9 cellular contexts compared by ENCODE assay signal in the genomic region with DNA sequence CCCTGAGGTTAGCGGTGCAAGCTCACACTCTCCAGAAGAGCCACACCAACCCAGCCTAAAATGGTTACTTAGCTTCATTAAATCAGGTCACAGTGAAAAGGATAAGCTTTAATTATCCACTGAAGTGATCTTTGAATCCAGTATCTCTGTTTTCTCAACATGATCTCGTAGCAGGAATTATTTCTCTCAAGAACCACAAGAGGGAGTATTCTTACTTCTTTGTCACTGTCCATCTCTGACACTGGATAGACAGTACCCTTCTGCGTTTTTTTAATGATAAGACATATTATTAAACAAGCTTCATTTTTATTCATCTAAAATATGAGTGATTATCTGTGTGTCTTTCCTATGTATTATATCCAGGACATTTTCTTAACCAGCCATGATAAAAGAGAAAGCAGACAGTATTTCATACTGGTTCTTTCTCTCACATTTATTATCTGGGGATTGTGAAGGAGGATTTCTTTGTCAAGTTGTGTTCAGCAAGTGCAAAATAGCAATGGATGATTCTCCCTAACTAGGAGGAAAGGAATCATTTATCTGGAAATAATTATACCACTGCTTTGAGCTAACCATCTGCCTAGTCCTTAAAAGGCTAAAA.
A peak's percentile ranks its signal among the peaks of the same experiment; 100 is the strongest.
DNase-seq lines count a peak whose midpoint lies in the region; ATAC-seq and TF ChIP-seq lines count a peak whose summit lies in the region.
"Had no signal": no experiment of that assay in that cellular context is flagged by ENCODE, and none has a peak within 500 bp of the region (broad histone marks: within the 10 kb centered on the region; RNA-seq: fewer than 3 reads in every experiment).

No MANE protein-coding gene starts in this region.

- H2BK20ac ChIP-seq in IMR-90 (ENCODE audit: low read depth, low read length): no peak overlapping the region

- in situ Hi-C loops in IMR-90 (cut with MboI; ENCODE audit: low sequenced_read_pairs) (loop anchor here (5.0 kb wide), 1 partner anchor 160 kb away; no protein-coding TSS in a partner anchor), Panc1 (cut with HindIII; ENCODE audit: low pct_unique_long_range_greater_than_20kb, low sequenced_read_pairs) (no loop called here)

- H2AK9ac ChIP-seq in IMR-90 (replicated peaks; ENCODE audit: low read depth, low read length, poor library complexity): no peak overlapping the region

- no peak overlapping the region for H2AFZ ChIP-seq in IMR-90 (replicated peaks; ENCODE audit: low read length, poor library complexity)

- no peak overlapping the region for H4K8ac ChIP-seq in IMR-90 (ENCODE audit: low read depth in 2 of 2, low read length in 2 of 2)

- WGBS in IMR-90 (ENCODE audit: extremely low coverage in 2 of 2, insufficient read length in 1 of 2), 2 experiments: no CpG with 5 or more reads among the region's 3 CpGs
- WGBS in endodermal cell (ENCODE audit: insufficient coverage in 1 of 2, insufficient read length in 1 of 2), 2 experiments: 43 to 53% methylated on average over 2 of the region's 3 CpGs

- no peak overlapping the region for H3K4ac ChIP-seq in IMR-90 (ENCODE audit: low read depth, low read length)

- H4K5ac ChIP-seq in IMR-90 (ENCODE audit: low read depth, low read length): no peak overlapping the region

- no peaks in the 10 kb centered on the region for H3K79me1 ChIP-seq in IMR-90 (ENCODE audit: low read depth in 1 of 2, low read length in 2 of 2)

- peak; percentile 74 for ATAC-seq in GM19372 (IDR thresholded peaks at IDR 0.05; ENCODE audit: low read depth, unreplicated experiment)
- peak; percentile 83 for ATAC-seq in IMR-90 (ENCODE audit: low read depth)
- ATAC-seq in Panc1: peak; percentile 83

- H3K4me1 ChIP-seq in IMR-90 (ENCODE audit: control insufficient read depth, insufficient read depth, low read length): no peaks in the 10 kb centered on the region
- H3K4me1 ChIP-seq in Panc1 (ENCODE audit: control insufficient read depth, insufficient read depth, low read length): no peaks in the 10 kb centered on the region
- H3K4me1 ChIP-seq in endodermal cell (ENCODE audit: control insufficient read depth, insufficient read depth, low read length): no peaks in the 10 kb centered on the region

- TF ChIP-seq RAD21 in IMR-90 (IDR thresholded peaks at IDR 0.05; ENCODE audit: low read length): peak; percentile 84

- H2BK120ac ChIP-seq in IMR-90 (ENCODE audit: low read depth, low read length): no peak overlapping the region

- CTCF ChIA-PET in IMR-90 (lab: Yijun Ruan, JAX) (interaction anchor here (0.6 to 3.8 kb wide), 22 partner anchors 9 to 854 kb away, joined by 3 to 56 read pairs (median 4); no protein-coding TSS in a partner anchor), Panc1 (lab: Charles Lee) (interaction anchor here (0.6 to 2.1 kb wide), 5 partner anchors 9 to 208 kb away, joined by 3 to 10 read pairs (median 4); no protein-coding TSS in a partner anchor)
- CTCF ChIA-PET in activated CD4-positive, alpha-beta memory T cell treated with anti-CD3 and anti-CD28 coated beads for 36 hours (lab: Charles Lee): interaction anchor here (0.5 to 3.9 kb wide), 37 partner anchors 9 to 585 kb away, joined by 3 to 59 read pairs (median 4); no protein-coding TSS in a partner anchor

- H2AK5ac ChIP-seq in IMR-90 (ENCODE audit: low read depth, low read length): no peak overlapping the region

- TF ChIP-seq CTCF in IMR-90 (conservative IDR thresholded peaks at IDR 0.05; ENCODE audit: low read depth, low read length) (peak; percentile 78), Panc1 (IDR thresholded peaks at IDR 0.05) (peak; percentile 75), endodermal cell (conservative IDR thresholded peaks at IDR 0.05) (peak; percentile 85)

- no peak overlapping the region for H3K18ac ChIP-seq in IMR-90 (ENCODE audit: low read depth, low read length)

- no peaks in the 10 kb centered on the region for H3K36me3 Mint-ChIP-seq in endodermal cell (ENCODE audit: low read depth)
- H3K36me3 Mint-ChIP-seq in activated CD4-positive, alpha-beta memory T cell treated with anti-CD3 and anti-CD28 coated beads for 36 hours: no peaks in the 10 kb centered on the region
- H3K36me3 Mint-ChIP-seq: naive thymus-derived CD8-positive, alpha-beta T cell had no signal

- POLR2A ChIA-PET in IMR-90 (lab: Charles Lee; ENCODE audit: unreplicated experiment): no interaction called here
- POLR2A ChIA-PET in Panc1 (lab: Charles Lee): interaction anchor here (0.7 kb wide), 1 partner anchor 561 kb away, joined by 11 read pairs; no protein-coding TSS in a partner anchor
- POLR2A ChIA-PET in activated CD4-positive, alpha-beta memory T cell treated with anti-CD3 and anti-CD28 coated beads for 36 hours (lab: Charles Lee): no interaction called here

- H3K9me3 ChIP-seq in IMR-90 (ENCODE audit: control insufficient read depth, insufficient read depth, low read length): no peaks in the 10 kb centered on the region
- H3K9me3 ChIP-seq in Panc1 (ENCODE audit: control insufficient read depth, insufficient read depth, low read depth, low read length): no peaks in the 10 kb centered on the region
- peaks cover 8% of the 10 kb centered on the region for H3K9me3 ChIP-seq in endodermal cell (ENCODE audit: control insufficient read depth, low read length)

- no peak for TF ChIP-seq POLR2A in IMR-90 (IDR thresholded peaks at IDR 0.05; ENCODE audit: low read depth, low read length)

- no peak overlapping the region for H2BK5ac ChIP-seq in IMR-90 (ENCODE audit: low read depth, low read length, poor library complexity, severe bottlenecking)

- no peak overlapping the region for H3K4me2 ChIP-seq in IMR-90 (ENCODE audit: low read depth, low read length)

- H3K27ac Mint-ChIP-seq in endodermal cell: no peak overlapping the region
- no peak overlapping the region for H3K27ac Mint-ChIP-seq in activated CD4-positive, alpha-beta memory T cell treated with anti-CD3 and anti-CD28 coated beads for 36 hours
- H3K27ac Mint-ChIP-seq: naive thymus-derived CD8-positive, alpha-beta T cell had no signal

- intact Hi-C loops in IMR-90 (cut with micrococcal nuclease) (loop anchor here (1.0 to 2.0 kb wide), 3 partner anchors 149 to 251 kb away; partner anchors contain the start of gene BBX), Panc1 (cut with micrococcal nuclease; ENCODE audit: unreplicated experiment) (loop anchor here (2.0 to 5.0 kb wide), 3 partner anchors 149 to 275 kb away; no protein-coding TSS in a partner anchor)
- intact Hi-C loops in activated CD4-positive, alpha-beta memory T cell treated with anti-CD3 and anti-CD28 coated beads for 36 hours (cut with micrococcal nuclease): loop anchor here (1.0 to 2.0 kb wide), 3 partner anchors 36 to 159 kb away; no protein-coding TSS in a partner anchor

- H2BK15ac ChIP-seq in IMR-90 (ENCODE audit: low read depth, low read length): no peak overlapping the region

- no peaks in the 10 kb centered on the region for H3K27me3 Mint-ChIP-seq in endodermal cell (ENCODE audit: insufficient read depth)
- peaks cover 18% of the 10 kb centered on the region for H3K27me3 Mint-ChIP-seq in activated CD4-positive, alpha-beta memory T cell treated with anti-CD3 and anti-CD28 coated beads for 36 hours

- H4K20me1 ChIP-seq in IMR-90 (ENCODE audit: insufficient read depth, low read length): no peaks in the 10 kb centered on the region

- no peak overlapping the region for H3K14ac ChIP-seq in IMR-90 (replicated peaks; ENCODE audit: low read depth, low read length)

- no peak overlapping the region for H3K56ac ChIP-seq in IMR-90 (ENCODE audit: extremely low read depth, insufficient read depth, low read length)

- H3K9me1 ChIP-seq in IMR-90 (ENCODE audit: insufficient read depth, low read length): no peaks in the 10 kb centered on the region; the same call in 1 of the 2 replicates

- H3K27me3 ChIP-seq in IMR-90 (ENCODE audit: control insufficient read depth, insufficient read depth, low read length) (no peaks in the 10 kb centered on the region), Panc1 (ENCODE audit: control insufficient read depth, insufficient read depth, low read length) (no peaks in the 10 kb centered on the region; the same call in 1 of the 2 replicates), endodermal cell (ENCODE audit: control insufficient read depth, insufficient read depth, low read length, poor library complexity, severe bottlenecking) (no peaks in the 10 kb centered on the region)

- no peak overlapping the region for H3K23ac ChIP-seq in IMR-90 (ENCODE audit: low read depth, low read length)

- H4K91ac ChIP-seq in IMR-90 (ENCODE audit: insufficient read depth, low read depth, low read length): no peak overlapping the region

- H3K4me3 Mint-ChIP-seq in endodermal cell: no peak overlapping the region
- H3K4me3 Mint-ChIP-seq in activated CD4-positive, alpha-beta memory T cell treated with anti-CD3 and anti-CD28 coated beads for 36 hours: no peak overlapping the region
- H3K4me3 Mint-ChIP-seq: naive thymus-derived CD8-positive, alpha-beta T cell had no signal

- no peak overlapping the region for H3K9ac ChIP-seq in IMR-90 (ENCODE audit: low read depth, low read length)
- H3K9ac ChIP-seq in endodermal cell (ENCODE audit: extremely low read depth, low read length, poor library complexity, severe bottlenecking): no peak overlapping the region

- H3K9me3 Mint-ChIP-seq in endodermal cell: no peaks in the 10 kb centered on the region
- no peaks in the 10 kb centered on the region for H3K9me3 Mint-ChIP-seq in activated CD4-positive, alpha-beta memory T cell treated with anti-CD3 and anti-CD28 coated beads for 36 hours
- H3K9me3 Mint-ChIP-seq: naive thymus-derived CD8-positive, alpha-beta T cell had no signal

- no peak overlapping the region for H3K27ac ChIP-seq in IMR-90 (ENCODE audit: insufficient read depth, low read length)
- no peak overlapping the region for H3K27ac ChIP-seq in Panc1 (ENCODE audit: low read length)
- H3K27ac ChIP-seq in endodermal cell (ENCODE audit: low read depth, low read length): no peak overlapping the region

- peaks cover 11% of the 10 kb centered on the region for H3K4me1 Mint-ChIP-seq in endodermal cell
- no peaks in the 10 kb centered on the region for H3K4me1 Mint-ChIP-seq in activated CD4-positive, alpha-beta memory T cell treated with anti-CD3 and anti-CD28 coated beads for 36 hours (ENCODE audit: low read depth)
- H3K4me1 Mint-ChIP-seq: naive thymus-derived CD8-positive, alpha-beta T cell had no signal

- dilution Hi-C loops in IMR-90 (cut with HindIII; ENCODE audit: low sequenced_read_pairs, unreplicated experiment): no loop called here

- H3K36me3 ChIP-seq in IMR-90 (ENCODE audit: control insufficient read depth, insufficient read depth, low read length): no peaks in the 10 kb centered on the region
- no peaks in the 10 kb centered on the region for H3K36me3 ChIP-seq in Panc1 (ENCODE audit: control insufficient read depth, insufficient read depth, low read length)
- no peaks in the 10 kb centered on the region for H3K36me3 ChIP-seq in endodermal cell (ENCODE audit: control insufficient read depth, insufficient read depth, low read length)

- BruUV-seq in IMR-90 (replicated peaks; lab: Mats Ljungman, UMichigan) (no TSS peak), Panc1 (replicated peaks; lab: Mats Ljungman, UMichigan) (no TSS peak)

- DNase-seq in COR-L47 (lab: John Stamatoyannopoulos, UW): peak; percentile 47
- peak; percentile 61 for DNase-seq in IMR-90
- DNase-seq in Panc1 (ENCODE audit: low read depth, low spot score): peak; percentile 4
- DNase-seq in endodermal cell: no peak
- peak; percentile 56 for DNase-seq in myocyte (ENCODE audit: low read depth)
- no peak for DNase-seq in activated CD4-positive, alpha-beta memory T cell treated with anti-CD3 and anti-CD28 coated beads for 36 hours
- DNase-seq in stimulated activated CD4-positive, alpha-beta T cell treated with anti-CD3 and anti-CD28 coated beads, Interleukin-4, amount 100 ng/mL, for 1 hour: no peak

- no peak overlapping the region for H3K4me3 ChIP-seq in IMR-90 (ENCODE audit: insufficient read depth, low read depth, low read length)
- no peak overlapping the region for H3K4me3 ChIP-seq in Panc1 (ENCODE audit: low read depth in 2 of 2, low read length in 2 of 2)
- H3K4me3 ChIP-seq in endodermal cell (ENCODE audit: low read length): no peak overlapping the region

Comparison
In these comparisons a context has a peak if more than half of its experiments do, and no peak if none do; other contexts are left out.
1. DNase-seq: peak in COR-L47 (single experiment), IMR-90 (single experiment), Panc1 (single experiment) and myocyte (single experiment); none in endodermal cell (single experiment), activated CD4-positive, alpha-beta memory T cell treated with anti-CD3 and anti-CD28 coated beads for 36 hours (single experiment) and stimulated activated CD4-positive, alpha-beta T cell treated with anti-CD3 and anti-CD28 coated beads, Interleukin-4, amount 100 ng/mL, for 1 hour (single experiment).
2. Peak in every context shown above with its lines, with median percentiles within 50 percentile points of each other: ATAC-seq and CTCF ChIP-seq.